Comparison of ENCODE assay signal across 24 cellular contexts in genomic region chr11:12757416-12757815, GRCh38.
DNase-seq lines count a peak whose midpoint lies in the region; ATAC-seq and TF ChIP-seq lines count a peak whose summit lies in the region.
"Had no signal": no experiment of that assay in that cellular context is flagged by ENCODE, and none has a peak within 500 bp of the region (broad histone marks: within the 10 kb centered on the region; RNA-seq: fewer than 3 reads in every experiment).

No MANE protein-coding gene starts in this region.

- H3K4me3 ChIP-seq in GM23248 (no peak overlapping the region), psoas muscle (no peak overlapping the region), GM23338 (no peak overlapping the region)
- H3K4me3 ChIP-seq: BLaER1 treated with 17β-estradiol and CSF1 and Interleukin-3, amounts not matched to agents 10 nM and 100 nM; GM12878; SJSA1 had no signal

- no peaks in the 10 kb centered on the region for H3K36me3 Mint-ChIP-seq in glutamatergic neuron (ENCODE audit: unreplicated experiment)
- H3K36me3 Mint-ChIP-seq in GM23338 (ENCODE audit: low read depth): no peaks in the 10 kb centered on the region
- H3K36me3 Mint-ChIP-seq in WTC11: no peaks in the 10 kb centered on the region
- H3K36me3 Mint-ChIP-seq: CD4-positive, alpha-beta memory T cell had no signal

- no peak for TF ChIP-seq CTCF in glutamatergic neuron (IDR thresholded peaks at IDR 0.05; ENCODE audit: partially characterized antibody, unreplicated experiment)
- no peak for TF ChIP-seq CTCF in psoas muscle (IDR thresholded peaks at IDR 0.05)
- no peak for TF ChIP-seq CTCF in GM23338 (conservative IDR thresholded peaks at IDR 0.05; ENCODE audit: low read depth in 2 of 2)
- TF ChIP-seq CTCF in WTC11 (IDR thresholded peaks at IDR 0.05): no peak

- H3F3A ChIP-seq in GM23248 (ENCODE audit: insufficient read depth): peaks cover 25% of the 10 kb centered on the region
- H3F3A ChIP-seq in GM23338 (replicated peaks; ENCODE audit: low read depth): no peaks in the 10 kb centered on the region

- no peak overlapping the region for H3K9ac ChIP-seq in GM23248
- H3K9ac ChIP-seq: BLaER1 treated with 17β-estradiol and CSF1 and Interleukin-3, amounts not matched to agents 10 nM and 100 nM; KMS-11 had no signal

- intact Hi-C loops in psoas muscle (cut with DNase I): no loop called here

- peaks cover 43% of the 10 kb centered on the region for H3K4me1 ChIP-seq in GM23248 (ENCODE audit: insufficient read depth)
- H3K4me1 ChIP-seq in psoas muscle: peaks cover 81% of the 10 kb centered on the region
- peaks cover 57% of the 10 kb centered on the region for H3K4me1 ChIP-seq in GM23338 (ENCODE audit: insufficient read depth)
- H3K4me1 ChIP-seq: BLaER1 treated with 17β-estradiol and CSF1 and Interleukin-3, amounts not matched to agents 10 nM and 100 nM had no signal

- H3K4me3 Mint-ChIP-seq in glutamatergic neuron (ENCODE audit: unreplicated experiment): peak overlapping the region; percentile 18
- H3K4me3 Mint-ChIP-seq in GM23338: no peak overlapping the region
- H3K4me3 Mint-ChIP-seq in WTC11: no peak overlapping the region
- H3K4me3 Mint-ChIP-seq: CD4-positive, alpha-beta memory T cell had no signal

- H3K27me3 ChIP-seq in GM23248 (replicated peaks; ENCODE audit: insufficient read depth): no peaks in the 10 kb centered on the region
- H3K27me3 ChIP-seq in psoas muscle (ENCODE audit: insufficient read depth in 3 of 3, low read length in 2 of 3): no peaks in the 10 kb centered on the region
- no peaks in the 10 kb centered on the region for H3K27me3 ChIP-seq in GM23338 (ENCODE audit: insufficient read depth)
- H3K27me3 ChIP-seq: SJSA1 had no signal

- CTCF ChIA-PET in WTC11 (lab: Charles Lee): no interaction called here

- H4K20me1 ChIP-seq in GM23248 (ENCODE audit: insufficient read depth) (peaks cover 60% of the 10 kb centered on the region), GM23338 (replicated peaks; ENCODE audit: insufficient read depth) (peaks cover 56% of the 10 kb centered on the region)
- H4K20me1 ChIP-seq: BLaER1 treated with 17β-estradiol and CSF1 and Interleukin-3, amounts not matched to agents 10 nM and 100 nM had no signal

- H3K4me2 ChIP-seq in GM23248 (ENCODE audit: unreplicated experiment) (no peak overlapping the region), GM23338 (no peak overlapping the region)
- H3K4me2 ChIP-seq: BLaER1 treated with 17β-estradiol and CSF1 and Interleukin-3, amounts not matched to agents 10 nM and 100 nM; KMS-11 had no signal

- H3K27ac Mint-ChIP-seq in glutamatergic neuron (ENCODE audit: unreplicated experiment) (no peak overlapping the region), GM23338 (no peak overlapping the region), WTC11 (no peak overlapping the region; the same call in 1 of the 2 replicates)
- H3K27ac Mint-ChIP-seq: CD4-positive, alpha-beta memory T cell had no signal

- no peaks in the 10 kb centered on the region for H3K9me3 ChIP-seq in GM23248 (ENCODE audit: low read depth)
- no peaks in the 10 kb centered on the region for H3K9me3 ChIP-seq in psoas muscle
- H3K9me3 ChIP-seq: BLaER1 treated with 17β-estradiol and CSF1 and Interleukin-3, amounts not matched to agents 10 nM and 100 nM; SJSA1 had no signal

- H3K4me1 Mint-ChIP-seq in glutamatergic neuron (ENCODE audit: low read depth, unreplicated experiment): peaks cover 36% of the 10 kb centered on the region
- H3K4me1 Mint-ChIP-seq in GM23338: peaks cover 68% of the 10 kb centered on the region
- peaks cover 73% of the 10 kb centered on the region for H3K4me1 Mint-ChIP-seq in WTC11
- H3K4me1 Mint-ChIP-seq: CD4-positive, alpha-beta memory T cell had no signal

- DNase-seq in NCI-H82 (lab: John Stamatoyannopoulos, UW) (peak; percentile 15), NCI-H82 treated with DMSO at 0.1 percent for 48 hours (lab: John Stamatoyannopoulos, UW; ENCODE audit: unreplicated experiment) (no peak), GM23248 (peak; percentile 30), glutamatergic neuron (no peak), psoas muscle (no peak), GM23338 (ENCODE audit: low spot score) (no peak), WTC11 (ENCODE audit: low spot score) (no peak)
- DNase-seq: CD4-positive, alpha-beta memory T cell; DND-41; IMR-90; NCI-H1105 treated with DMSO at 0.1 percent for 48 hours; NCI-H1694; NCI-H2081; NCI-H2171; NCI-H345; NCI-H524 treated with DMSO at 0.1 percent for 48 hours; OCI-M1 had no signal

- whole genome bisulfite sequencing in GM23248 (ENCODE audit: low coverage in 1 of 2, low lambda C conversion rate in 2 of 2, missing lambda C conversion rate in 2 of 2), 2 experiments: 9 to 10% methylated on average over 2 of the region's 2 CpGs
- 24 to 42% (median 33%) methylated on average over 2 of the region's 2 CpGs for WGBS in psoas muscle, 3 donors

- H3K27me3 Mint-ChIP-seq in glutamatergic neuron (ENCODE audit: unreplicated experiment) (peaks cover 2% of the 10 kb centered on the region), GM23338 (ENCODE audit: insufficient read depth, low read depth, poor library complexity) (peaks cover 3% of the 10 kb centered on the region), WTC11 (ENCODE audit: low read depth) (no peaks in the 10 kb centered on the region)

- H3K36me3 ChIP-seq in GM23248 (ENCODE audit: low read depth) (no peaks in the 10 kb centered on the region), psoas muscle (ENCODE audit: insufficient read depth in 1 of 2, low read depth in 1 of 2) (no peaks in the 10 kb centered on the region), GM23338 (ENCODE audit: insufficient read depth) (no peaks in the 10 kb centered on the region)
- H3K36me3 ChIP-seq: BLaER1 treated with 17β-estradiol and CSF1 and Interleukin-3, amounts not matched to agents 10 nM and 100 nM had no signal

- POLR2A ChIA-PET in WTC11 (lab: Charles Lee): no interaction called here

- ATAC-seq in psoas muscle: no peak
- no peak for ATAC-seq in GM23338
- ATAC-seq in WTC11: no peak
- ATAC-seq in HG03439 (IDR thresholded peaks at IDR 0.05; ENCODE audit: unreplicated experiment): no peak
- ATAC-seq: GM12878, HCT116 had no signal

- H3K9me2 ChIP-seq in GM23248 (ENCODE audit: insufficient read depth) (no peaks in the 10 kb centered on the region), GM23338 (ENCODE audit: insufficient read depth) (no peaks in the 10 kb centered on the region)

- in situ Hi-C loops in GM23248 (cut with MboI): no loop called here

- H2AFZ ChIP-seq in GM23248: no peak overlapping the region
- no peak overlapping the region for H2AFZ ChIP-seq in GM23338

- H3K9me3 Mint-ChIP-seq in glutamatergic neuron (ENCODE audit: unreplicated experiment) (peaks cover 10% of the 10 kb centered on the region), GM23338 (no peaks in the 10 kb centered on the region), WTC11 (no peaks in the 10 kb centered on the region)
- H3K9me3 Mint-ChIP-seq: CD4-positive, alpha-beta memory T cell had no signal

- peaks cover 100% of the 10 kb centered on the region for H3K79me2 ChIP-seq in GM23248 (ENCODE audit: insufficient read depth)
- peaks cover 100% of the 10 kb centered on the region for H3K79me2 ChIP-seq in GM23338 (replicated peaks; ENCODE audit: insufficient read depth)

- no peak overlapping the region for H3K27ac ChIP-seq in GM23248
- peak overlapping the region; percentile 65 for H3K27ac ChIP-seq in psoas muscle
- H3K27ac ChIP-seq in GM23338 (ENCODE audit: low read depth): no peak overlapping the region; the same call in 1 of the 2 replicates
- H3K27ac ChIP-seq: 22Rv1; BLaER1 treated with 17β-estradiol and CSF1 and Interleukin-3, amounts not matched to agents 10 nM and 100 nM; KMS-11; SJSA1 had no signal

TF ChIP-seq in WTC11, 78 proteins besides CTCF, POLR2A, EP300 and RAD21:
- TF ChIP-seq RELA (CRISPR knock-in tag; IDR thresholded peaks at IDR 0.05; ENCODE audit: borderline replicate concordance): no peak
- TF ChIP-seq ZNF416 (CRISPR knock-in tag; IDR thresholded peaks at IDR 0.05): no peak
- TF ChIP-seq, protein P1, sequence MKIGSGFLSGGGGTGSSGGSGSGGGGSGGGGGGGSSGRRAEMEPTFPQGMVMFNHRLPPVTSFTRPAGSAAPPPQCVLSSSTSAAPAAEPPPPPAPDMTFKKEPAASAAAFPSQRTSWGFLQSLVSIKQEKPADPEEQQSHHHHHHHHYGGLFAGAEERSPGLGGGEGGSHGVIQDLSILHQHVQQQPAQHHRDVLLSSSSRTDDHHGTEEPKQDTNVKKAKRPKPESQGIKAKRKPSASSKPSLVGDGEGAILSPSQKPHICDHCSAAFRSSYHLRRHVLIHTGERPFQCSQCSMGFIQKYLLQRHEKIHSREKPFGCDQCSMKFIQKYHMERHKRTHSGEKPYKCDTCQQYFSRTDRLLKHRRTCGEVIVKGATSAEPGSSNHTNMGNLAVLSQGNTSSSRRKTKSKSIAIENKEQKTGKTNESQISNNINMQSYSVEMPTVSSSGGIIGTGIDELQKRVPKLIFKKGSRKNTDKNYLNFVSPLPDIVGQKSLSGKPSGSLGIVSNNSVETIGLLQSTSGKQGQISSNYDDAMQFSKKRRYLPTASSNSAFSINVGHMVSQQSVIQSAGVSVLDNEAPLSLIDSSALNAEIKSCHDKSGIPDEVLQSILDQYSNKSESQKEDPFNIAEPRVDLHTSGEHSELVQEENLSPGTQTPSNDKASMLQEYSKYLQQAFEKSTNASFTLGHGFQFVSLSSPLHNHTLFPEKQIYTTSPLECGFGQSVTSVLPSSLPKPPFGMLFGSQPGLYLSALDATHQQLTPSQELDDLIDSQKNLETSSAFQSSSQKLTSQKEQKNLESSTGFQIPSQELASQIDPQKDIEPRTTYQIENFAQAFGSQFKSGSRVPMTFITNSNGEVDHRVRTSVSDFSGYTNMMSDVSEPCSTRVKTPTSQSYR (CRISPR knock-in tag; IDR thresholded peaks at IDR 0.05): no peak
- no peak for TF ChIP-seq HMGA2 (CRISPR knock-in tag; IDR thresholded peaks at IDR 0.05)
- no peak for TF ChIP-seq NR1H2 (CRISPR knock-in tag; IDR thresholded peaks at IDR 0.05)
- TF ChIP-seq ATF3 (CRISPR knock-in tag; conservative IDR thresholded peaks at IDR 0.05): no peak

Comparison
In these comparisons a context has a peak if more than half of its experiments do, and no peak if none do; other contexts are left out.
1. DNase-seq: peak in NCI-H82 (single experiment) and GM23248 (single experiment); none in NCI-H82 treated with DMSO at 0.1 percent for 48 hours (single experiment), glutamatergic neuron (single experiment), psoas muscle (0 of 2), GM23338 (single experiment) and WTC11 (single experiment).